In genomic region chr12:20028033-20028432, GRCh38 we compare ENCODE assay signal across 20 cellular contexts.
DNase-seq lines count a peak whose midpoint lies in the region; ATAC-seq, FAIRE-seq and TF ChIP-seq lines count a peak whose summit lies in the region.
"Had no signal": no experiment of that assay in that cellular context is flagged by ENCODE, and none has a peak within 500 bp of the region (broad histone marks: within the 10 kb centered on the region; RNA-seq: fewer than 3 reads in every experiment).

No MANE protein-coding gene starts in this region.

- no TSS peak for BruUV-seq in GM12878 (replicated peaks; lab: Mats Ljungman, UMichigan)

- H4K20me1 ChIP-seq in GM12878 (ENCODE audit: control insufficient read depth, insufficient read depth), result no peaks in the 10 kb centered on the region
- no peaks in the 10 kb centered on the region for H4K20me1 ChIP-seq in GM23338 (replicated peaks; ENCODE audit: insufficient read depth)
- H4K20me1 ChIP-seq: BLaER1 had no signal

- CTCF ChIA-PET in GM12878 (lab: Yijun Ruan, JAX) (interaction anchor here (1.0 to 1.3 kb wide), 2 partner anchors 75 to 111 kb away, joined by 3 read pairs; no protein-coding TSS in a partner anchor), HEK293T (lab: Yijun Ruan, JAX) (no interaction called here)

- peak in 1 of 2 experiments; percentile 66; a peak in 1 of 4 replicates for TF ChIP-seq EP300 in GM12878 (IDR thresholded peaks at IDR 0.05; ENCODE audit: borderline replicate concordance in 1 of 2, control insufficient read depth in 1 of 2, low read depth in 2 of 2, low read length in 2 of 2)

- no peaks in the 10 kb centered on the region for H3K9me3 ChIP-seq in GM12878 (replicated peaks; ENCODE audit: control insufficient read depth, insufficient read depth, low read length)
- H3K9me3 ChIP-seq: BLaER1, Peyer's patch had no signal

- no peaks in the 10 kb centered on the region for H3F3A ChIP-seq in GM23338 (replicated peaks; ENCODE audit: low read depth)

- intact Hi-C loops in GM12878 (cut with micrococcal nuclease; ENCODE audit: unreplicated experiment), result no loop called here

- FAIRE-seq in GM12878 (lab: Jason Lieb, UNC), result no peak
- FAIRE-seq: GM12892 had no signal

- H3K4me1 Mint-ChIP-seq in GM23338, result peaks cover 5% of the 10 kb centered on the region
- H3K4me1 Mint-ChIP-seq: IgD-negative memory B cell, T-cell had no signal

- no peaks in the 10 kb centered on the region for H3K4me1 ChIP-seq in GM12878 (ENCODE audit: control insufficient read depth, insufficient read depth, low read length)
- H3K4me1 ChIP-seq in GM23338 (ENCODE audit: insufficient read depth), result no peaks in the 10 kb centered on the region
- H3K4me1 ChIP-seq: BLaER1, Peyer's patch had no signal

- H3K36me3 ChIP-seq in GM12878 (ENCODE audit: control insufficient read depth in 2 of 2, insufficient read depth in 2 of 2, low read length in 1 of 2), result no peaks in the 10 kb centered on the region
- H3K36me3 ChIP-seq in GM23338 (ENCODE audit: insufficient read depth), result no peaks in the 10 kb centered on the region
- H3K36me3 ChIP-seq: BLaER1, Peyer's patch had no signal

- POLR2A ChIA-PET in GM12878 (lab: Charles Lee), result interaction anchor here (0.6 kb wide), 2 partner anchors 60 to 134 kb away, joined by 3 to 6 read pairs; no protein-coding TSS in a partner anchor
- POLR2A ChIA-PET in HEK293T (lab: Yijun Ruan, JAX), result no interaction called here

- no peak overlapping the region for H3K27ac ChIP-seq in GM12878 (ENCODE audit: control insufficient read depth, insufficient read depth)
- H3K27ac ChIP-seq in GM23338 (ENCODE audit: low read depth), result no peak overlapping the region
- H3K27ac ChIP-seq: BLaER1, Peyer's patch had no signal

- H3K27me3 Mint-ChIP-seq in GM23338 (ENCODE audit: insufficient read depth, low read depth, poor library complexity), result no peaks in the 10 kb centered on the region
- H3K27me3 Mint-ChIP-seq: IgD-negative memory B cell, T-cell had no signal

- H2AFZ ChIP-seq in GM12878 (ENCODE audit: control insufficient read depth, low read depth, low read length) (no peak overlapping the region), GM23338 (no peak overlapping the region)

- DNase-seq in GM10266 (ENCODE audit: extremely low spot score), result peak; percentile 4
- DNase-seq in KBM-7, result peak; percentile 35
- peak; percentile 17 for DNase-seq in NOMO-1 treated with dmso at 0.1 percent for 144 hours (lab: John Stamatoyannopoulos, UW; ENCODE audit: unreplicated experiment)
- DNase-seq in GM12878 (ENCODE audit: low read depth, low spot score), result no peak
- DNase-seq in GM23338 (ENCODE audit: low spot score), result no peak
- DNase-seq in activated T-cell treated with anti-CD3 and anti-CD28 coated beads, Interleukin-2, amount 50 U/mL, for 1 hour, result no peak
- DNase-seq in HEK293T (ENCODE audit: extremely low spot score), result no peak
- DNase-seq: Calu3; CD8-positive, alpha-beta T cell; GF-D8; H9; MM.1S; NCI-H1694 treated with DMSO at 0.1 percent for 48 hours; NCI-H510A treated with DMSO at 0.1 percent for 48 hours; NCI-H774; Peyer's patch; T-cell had no signal

- TF ChIP-seq RAD21 in GM12878 (IDR thresholded peaks at IDR 0.05; ENCODE audit: insufficient read depth, low read depth, low read length), result no peak

- H3K36me3 Mint-ChIP-seq in GM23338 (ENCODE audit: low read depth), result no peaks in the 10 kb centered on the region
- H3K36me3 Mint-ChIP-seq: CD8-positive, alpha-beta T cell; IgD-negative memory B cell; T-cell had no signal

- no peak overlapping the region for H3K4me3 ChIP-seq in GM12878
- H3K4me3 ChIP-seq in GM23338, result no peak overlapping the region
- H3K4me3 ChIP-seq: BLaER1, Peyer's patch had no signal

- no peak overlapping the region for H3K4me2 ChIP-seq in GM12878 (ENCODE audit: control insufficient read depth, insufficient read depth)
- no peak overlapping the region for H3K4me2 ChIP-seq in GM23338
- H3K4me2 ChIP-seq: BLaER1 had no signal

- no peaks in the 10 kb centered on the region for H3K79me2 ChIP-seq in GM12878 (ENCODE audit: control insufficient read depth, insufficient read depth, low read length)
- no peaks in the 10 kb centered on the region for H3K79me2 ChIP-seq in GM23338 (replicated peaks; ENCODE audit: insufficient read depth)

- no peaks in the 10 kb centered on the region for H3K9me2 ChIP-seq in GM23338 (ENCODE audit: insufficient read depth)

- TF ChIP-seq POLR2A in GM12878 (IDR thresholded peaks at IDR 0.05; ENCODE audit: low read depth, low read length), result no peak

- no peak overlapping the region for H3K27ac Mint-ChIP-seq in GM23338
- H3K27ac Mint-ChIP-seq: CD8-positive, alpha-beta T cell; H9; IgD-negative memory B cell; T-cell had no signal

- H3K4me3 Mint-ChIP-seq in GM23338, result no peak overlapping the region
- H3K4me3 Mint-ChIP-seq: CD8-positive, alpha-beta T cell; H9; IgD-negative memory B cell; T-cell had no signal

- SMC1A ChIA-PET in GM12878 (lab: Charles Lee; ENCODE audit: uncharacterized antibody, unreplicated experiment), result interaction anchor here (0.6 to 1.0 kb wide), 2 partner anchors 135 to 1442 kb away, joined by 3 to 4 read pairs; no protein-coding TSS in a partner anchor

- RAD21 ChIA-PET in GM12878 (lab: Charles Lee; ENCODE audit: unreplicated experiment), result no interaction called here

- TF ChIP-seq CTCF in GM10266 (IDR thresholded peaks at IDR 0.05; ENCODE audit: control insufficient read depth, insufficient read depth, low read depth, missing control alignments) (no peak), GM12878 (IDR thresholded peaks at IDR 0.05 in 2 of 3, conservative IDR thresholded peaks at IDR 0.05 in 1 of 3; ENCODE audit: control insufficient read depth in 2 of 3, extremely low read depth in 1 of 3, insufficient read depth in 1 of 3, low read depth in 3 of 3, low read length in 3 of 3) (no peak), GM23338 (conservative IDR thresholded peaks at IDR 0.05; ENCODE audit: low read depth in 2 of 2) (no peak)

- ATAC-seq in GM12878, result peak; percentile 91
- ATAC-seq in GM23338, result no peak
- ATAC-seq: CD8-positive, alpha-beta T cell; T-cell had no signal

- no peaks in the 10 kb centered on the region for H3K27me3 ChIP-seq in GM12878 (replicated peaks in 1 of 2; ENCODE audit: control insufficient read depth in 2 of 2, insufficient read depth in 2 of 2, low read length in 1 of 2)
- H3K27me3 ChIP-seq in GM23338 (ENCODE audit: insufficient read depth), result no peaks in the 10 kb centered on the region
- H3K27me3 ChIP-seq: BLaER1, Peyer's patch had no signal

- in situ Hi-C loops in KBM-7 (cut with MboI; ENCODE audit: low pct_unique_long_range_greater_than_20kb, low sequenced_read_pairs) (no loop called here), GM12878 (cut with MboI) (no loop called here)

- H3K9ac ChIP-seq in GM12878 (ENCODE audit: control insufficient read depth, insufficient read depth, low read length), result no peak overlapping the region
- H3K9ac ChIP-seq: BLaER1 had no signal

- 0% methylated on average over 1 of the region's 1 CpG for WGBS in GM12878 (ENCODE audit: insufficient coverage, insufficient replicate concordance, low lambda C conversion rate, missing lambda C conversion rate)

- H3K9me3 Mint-ChIP-seq in GM23338, result no peaks in the 10 kb centered on the region
- H3K9me3 Mint-ChIP-seq: H9 had no signal

TF ChIP-seq in GM12878, 131 proteins besides CTCF, POLR2A, EP300 and RAD21 (continues in another document):
- TF ChIP-seq ZNF622 (IDR thresholded peaks at IDR 0.05) (no peak), MYB (IDR thresholded peaks at IDR 0.05; ENCODE audit: borderline replicate concordance, low read depth, low read length) (no peak), CHD2 (IDR thresholded peaks at IDR 0.05; ENCODE audit: borderline replicate concordance, low read depth, low read length) (no peak)

TF ChIP-seq in GM23338, 12 proteins besides CTCF, POLR2A, EP300 and RAD21 (continues in another document):
- TF ChIP-seq ETS1 (IDR thresholded peaks at IDR 0.05), result no peak

TF ChIP-seq in HEK293T, 16 proteins besides CTCF, POLR2A, EP300 and RAD21:
- TF ChIP-seq ELF4 (IDR thresholded peaks at IDR 0.05) (no peak), SP1 (IDR thresholded peaks at IDR 0.05) (no peak), TARDBP (IDR thresholded peaks at IDR 0.05) (no peak), LEF1 (IDR thresholded peaks at IDR 0.05; ENCODE audit: borderline replicate concordance) (no peak), HDGF (IDR thresholded peaks at IDR 0.05; ENCODE audit: borderline replicate concordance) (no peak), FOXM1 (IDR thresholded peaks at IDR 0.05; ENCODE audit: borderline replicate concordance) (no peak), SUZ12 (IDR thresholded peaks at IDR 0.05) (no peak), BHLHE40 (IDR thresholded peaks at IDR 0.05; ENCODE audit: borderline replicate concordance) (no peak), CTBP1 (IDR thresholded peaks at IDR 0.05; ENCODE audit: borderline replicate concordance) (no peak), NFRKB (IDR thresholded peaks at IDR 0.05) (no peak), L3MBTL2 (conservative IDR thresholded peaks at IDR 0.05) (no peak), ARNT (IDR thresholded peaks at IDR 0.05) (no peak), FOXK2 (IDR thresholded peaks at IDR 0.05) (no peak), ZNF384 (IDR thresholded peaks at IDR 0.05) (no peak), PKNOX1 (IDR thresholded peaks at IDR 0.05) (no peak)

Comparison
In these comparisons a context has a peak if more than half of its experiments do, and no peak if none do; other contexts are left out.
1. DNase-seq: peak in GM10266 (single experiment), KBM-7 (single experiment) and NOMO-1 treated with dmso at 0.1 percent for 144 hours (single experiment); none in GM12878 (single experiment), GM23338 (single experiment), activated T-cell treated with anti-CD3 and anti-CD28 coated beads, Interleukin-2, amount 50 U/mL, for 1 hour (single experiment) and HEK293T (single experiment).